8 cellular contexts compared by ENCODE assay signal in the genomic region with DNA sequence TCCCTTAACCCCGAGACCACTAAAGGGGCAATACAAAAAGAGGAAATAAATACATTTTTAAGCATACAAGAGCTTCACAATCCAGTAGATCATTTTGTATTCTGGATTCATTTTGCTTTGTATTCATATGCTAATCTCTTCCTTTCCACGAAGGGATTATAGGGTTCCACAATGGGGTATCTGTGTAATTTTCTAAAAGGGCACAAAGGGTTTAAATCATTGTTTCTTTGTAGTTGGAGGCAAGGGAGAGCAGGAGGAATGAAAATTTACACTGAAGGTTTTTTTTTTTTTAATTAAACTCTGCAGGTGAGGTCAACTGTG. TPM values are rescaled to one million over a fixed set of nuclear protein-coding genes. Genes with fewer than 3 reads are reported as not detected.
DNase-seq lines count a peak whose midpoint lies in the region; ATAC-seq, FAIRE-seq and TF ChIP-seq lines count a peak whose summit lies in the region.

No MANE protein-coding gene starts in this region.

- peak overlapping the region; percentile 87 for H3K4me3 ChIP-seq in HAP-1
- H3K4me3 ChIP-seq in gastroesophageal sphincter = peak overlapping the region; percentile 31 to 91
- H3K4me3 ChIP-seq in small intestine (ENCODE audit: low read depth in 1 of 2, low read length in 2 of 2) = peak overlapping the region in 1 of 2 donors; percentile 45

- H3K27me3 ChIP-seq in HAP-1 (ENCODE audit: low read depth) = 0 out of 2 replicates have a peak, but pooled peaks cover 2% of the 10 kb centered on the region
- no peaks in the 10 kb centered on the region for H3K27me3 ChIP-seq in gastroesophageal sphincter
- no peaks in the 10 kb centered on the region for H3K27me3 ChIP-seq in small intestine (ENCODE audit: control insufficient read depth in 2 of 2, insufficient read depth in 2 of 2, low read length in 2 of 2)

- H3K27ac ChIP-seq in VCaP (peak overlapping the region; percentile 98), gastroesophageal sphincter (peak overlapping the region; percentile 96 to 99 (median 97)), small intestine (ENCODE audit: low read depth in 1 of 2, low read length in 1 of 2) (peak overlapping the region; percentile 90 to 97)

- no peak for TF ChIP-seq CTCF in VCaP (conservative IDR thresholded peaks at IDR 0.05)
- TF ChIP-seq CTCF in gastroesophageal sphincter (IDR thresholded peaks at IDR 0.05) = no peak

- in situ Hi-C loops in HAP-1 (cut with MboI; ENCODE audit: low sequenced_read_pairs) = no loop called here

- H3K36me3 ChIP-seq in HAP-1 (replicated peaks) (peaks cover 7% of the 10 kb centered on the region), gastroesophageal sphincter (peaks cover 0 to 5% of the 10 kb centered on the region in 2 donors), small intestine (ENCODE audit: control insufficient read depth in 2 of 2, insufficient read depth in 2 of 2, low read length in 2 of 2) (no peaks in the 10 kb centered on the region)

- no peaks in the 10 kb centered on the region for H3K9me3 ChIP-seq in HAP-1
- no peaks in the 10 kb centered on the region for H3K9me3 ChIP-seq in gastroesophageal sphincter
- H3K9me3 ChIP-seq in small intestine (ENCODE audit: control insufficient read depth, low read depth) = no peaks in the 10 kb centered on the region

- ATAC-seq in gastroesophageal sphincter = no peak
- no peak for ATAC-seq in activated CD4-positive, CD25-positive, alpha-beta regulatory T cell treated with anti-CD3 and anti-CD28 coated beads, Interleukin-2, amount 50 U/mL, for 24 hours

- no peak for FAIRE-seq in small intestine (lab: Jason Lieb, UNC)

- H3K4me1 ChIP-seq in HAP-1 (peaks cover 12% of the 10 kb centered on the region; the same call in 1 of the 2 replicates), gastroesophageal sphincter (peaks cover 0 to 34% (median 17%) of the 10 kb centered on the region in 3 donors), small intestine (ENCODE audit: control insufficient read depth in 2 of 2, insufficient read depth in 1 of 2, low read depth in 1 of 2, low read length in 1 of 2) (peaks cover 0 to 12% of the 10 kb centered on the region in 2 donors)

- peak in 1 of 2 experiments; percentile 97 for DNase-seq in HAP-1 (ENCODE audit: low spot score in 2 of 2)
- no peak for DNase-seq in small intestine
- DNase-seq in globus pallidus (ENCODE audit: low spot score) = no peak
- no peak for DNase-seq in NCI-H2029 treated with DMSO at 0.1 percent for 48 hours (lab: John Stamatoyannopoulos, UW)
- DNase-seq in DMS79 (lab: John Stamatoyannopoulos, UW) = no peak

- WGBS in gastroesophageal sphincter (ENCODE audit: low coverage in 1 of 2), 2 donors = 0% methylated on average over 2 of the region's 2 CpGs
- 0 to 2% (median 1%) methylated on average over 2 of the region's 2 CpGs for WGBS in small intestine, 3 donors

- TF ChIP-seq EP300 in gastroesophageal sphincter (IDR thresholded peaks at IDR 0.05) = no peak

- TF ChIP-seq POLR2A in gastroesophageal sphincter (IDR thresholded peaks at IDR 0.05) = no peak

RNA-seq across cellular contexts. Expression of a gene that starts 0.6 kb away (rescaled TPM):
- total RNA-seq in gastroesophageal sphincter = 10 to 100 TPM; 29.1 to 36.3 (median 33.8) TPM
- 1 to 10 TPM; 5.1 to 9.2 (median 5.8) TPM for polyA plus RNA-seq in small intestine

RNA-seq across cellular contexts. Expression of a gene that starts 47.9 kb away (rescaled TPM):
- not detected for total RNA-seq in gastroesophageal sphincter
- polyA plus RNA-seq in small intestine = not detected
